Comparison of ENCODE assay signal across 9 cellular contexts in genomic region chr16:15671530-15672117, GRCh38. TPM values are rescaled to one million over a fixed set of nuclear protein-coding genes. Genes with fewer than 3 reads are reported as not detected.
DNase-seq lines count a peak whose midpoint lies in the region; TF ChIP-seq lines count a peak whose summit lies in the region.
"Had no signal": no experiment of that assay in that cellular context is flagged by ENCODE, and none has a peak within 500 bp of the region (broad histone marks: within the 10 kb centered on the region; RNA-seq: fewer than 3 reads in every experiment).

No MANE protein-coding gene starts in this region.

- no peaks in the 10 kb centered on the region for H3K27me3 ChIP-seq in suprapubic skin

- peaks cover 78% of the 10 kb centered on the region for H3K36me3 Mint-ChIP-seq in activated CD4-positive, alpha-beta T cell treated with anti-CD3 and anti-CD28 coated beads, Interleukin-2, amount 10 ng/mL, durations not matched to agents 7 days and 5 days (ENCODE audit: low read depth)
- peaks cover 77% of the 10 kb centered on the region for H3K36me3 Mint-ChIP-seq in activated CD4-positive, alpha-beta memory T cell treated with anti-CD3 and anti-CD28 coated beads, Interleukin-2, amount 10 ng/mL, durations not matched to agents 7 days and 5 days (ENCODE audit: low read depth)

- H3K9me3 ChIP-seq in suprapubic skin: no peaks in the 10 kb centered on the region

- CTCF ChIA-PET in activated CD4-positive, alpha-beta T cell treated with anti-CD3 and anti-CD28 coated beads, Interleukin-2, amount 10 ng/mL, durations not matched to agents 7 days and 5 days (lab: Charles Lee): interaction anchor here (1.0 to 1.9 kb wide), 4 partner anchors 10 to 28 kb away, joined by 3 to 5 read pairs (median 4); partner anchors contain the start of gene MARF1
- CTCF ChIA-PET in activated CD4-positive, alpha-beta memory T cell treated with anti-CD3 and anti-CD28 coated beads, Interleukin-2, amount 10 ng/mL, durations not matched to agents 7 days and 5 days (lab: Charles Lee): interaction anchor here (1.0 to 3.0 kb wide), 5 partner anchors 11 to 33 kb away, joined by 3 to 11 read pairs (median 7); partner anchors contain the start of gene MARF1

- H3K4me1 Mint-ChIP-seq in activated CD4-positive, alpha-beta T cell treated with anti-CD3 and anti-CD28 coated beads, Interleukin-2, amount 10 ng/mL, durations not matched to agents 7 days and 5 days: peaks cover 61% of the 10 kb centered on the region
- peaks cover 56% of the 10 kb centered on the region for H3K4me1 Mint-ChIP-seq in activated CD4-positive, alpha-beta memory T cell treated with anti-CD3 and anti-CD28 coated beads, Interleukin-2, amount 10 ng/mL, durations not matched to agents 7 days and 5 days

- H3K36me3 ChIP-seq in suprapubic skin: peaks cover 26% of the 10 kb centered on the region

- 80% methylated on average over 8 of the region's 8 CpGs for WGBS in suprapubic skin

- H3K27me3 Mint-ChIP-seq in activated CD4-positive, alpha-beta T cell treated with anti-CD3 and anti-CD28 coated beads, Interleukin-2, amount 10 ng/mL, durations not matched to agents 7 days and 5 days: no peaks in the 10 kb centered on the region
- H3K27me3 Mint-ChIP-seq in activated CD4-positive, alpha-beta memory T cell treated with anti-CD3 and anti-CD28 coated beads, Interleukin-2, amount 10 ng/mL, durations not matched to agents 7 days and 5 days: no peaks in the 10 kb centered on the region

- H3K4me3 ChIP-seq in suprapubic skin: no peak overlapping the region

- POLR2A ChIA-PET in activated CD4-positive, alpha-beta T cell treated with anti-CD3 and anti-CD28 coated beads, Interleukin-2, amount 10 ng/mL, durations not matched to agents 7 days and 5 days (lab: Charles Lee): no interaction called here
- POLR2A ChIA-PET in activated CD4-positive, alpha-beta memory T cell treated with anti-CD3 and anti-CD28 coated beads, Interleukin-2, amount 10 ng/mL, durations not matched to agents 7 days and 5 days (lab: Charles Lee): interaction anchor here (0.7 to 3.8 kb wide), 6 partner anchors 9 to 81 kb away, joined by 3 to 50 read pairs (median 13); partner anchors contain the start of genes MARF1 and NDE1

- TF ChIP-seq CTCF in suprapubic skin (IDR thresholded peaks at IDR 0.05): no peak

- no peak for TF ChIP-seq EP300 in suprapubic skin (IDR thresholded peaks at IDR 0.05)

- TF ChIP-seq POLR2A in suprapubic skin (IDR thresholded peaks at IDR 0.05): no peak

- peaks cover 59% of the 10 kb centered on the region for H3K4me1 ChIP-seq in suprapubic skin

- no peaks in the 10 kb centered on the region for H3K9me3 Mint-ChIP-seq in activated CD4-positive, alpha-beta T cell treated with anti-CD3 and anti-CD28 coated beads, Interleukin-2, amount 10 ng/mL, durations not matched to agents 7 days and 5 days
- H3K9me3 Mint-ChIP-seq in activated CD4-positive, alpha-beta memory T cell treated with anti-CD3 and anti-CD28 coated beads, Interleukin-2, amount 10 ng/mL, durations not matched to agents 7 days and 5 days: no peaks in the 10 kb centered on the region

- H3K4me3 Mint-ChIP-seq in activated CD4-positive, alpha-beta T cell treated with anti-CD3 and anti-CD28 coated beads, Interleukin-2, amount 10 ng/mL, durations not matched to agents 7 days and 5 days: peak overlapping the region; percentile 36
- no peak overlapping the region for H3K4me3 Mint-ChIP-seq in activated CD4-positive, alpha-beta memory T cell treated with anti-CD3 and anti-CD28 coated beads, Interleukin-2, amount 10 ng/mL, durations not matched to agents 7 days and 5 days

- no peak for DNase-seq in activated CD4-positive, alpha-beta T cell treated with anti-CD3 and anti-CD28 coated beads, Interleukin-2, amount 10 ng/mL, durations not matched to agents 7 days and 5 days
- DNase-seq in activated CD4-positive, alpha-beta T cell treated with anti-CD3 and anti-CD28 coated beads, Interleukin-2, amount 50 U/mL, for 1 hour: no peak
- no peak for DNase-seq in activated CD4-positive, alpha-beta memory T cell treated with anti-CD3 and anti-CD28 coated beads, Interleukin-2, amount 10 ng/mL, durations not matched to agents 7 days and 5 days
- DNase-seq in globus pallidus (ENCODE audit: low spot score) (peak; percentile 30), suprapubic skin (ENCODE audit: low spot score in 2 of 2) (no peak), foreskin melanocyte (no peak), RPMI8226 (no peak)
- DNase-seq in NK-92 treated with Interleukin-12 subunit alpha and Interleukin-12 subunit beta, amount 100 ng/mL, for 24 hours (lab: John Stamatoyannopoulos, UW): no peak
- DNase-seq: NCI-H226 had no signal

- H3K27ac ChIP-seq in suprapubic skin: peak overlapping the region; percentile 93

- peak overlapping the region; percentile 94 for H3K27ac Mint-ChIP-seq in activated CD4-positive, alpha-beta T cell treated with anti-CD3 and anti-CD28 coated beads, Interleukin-2, amount 10 ng/mL, durations not matched to agents 7 days and 5 days
- peak overlapping the region; percentile 99 for H3K27ac Mint-ChIP-seq in activated CD4-positive, alpha-beta memory T cell treated with anti-CD3 and anti-CD28 coated beads, Interleukin-2, amount 10 ng/mL, durations not matched to agents 7 days and 5 days

RNA-seq across cellular contexts. Expression of gene NDE1, which starts 21.6 kb away (rescaled TPM):
- total RNA-seq in activated CD4-positive, alpha-beta T cell treated with anti-CD3 and anti-CD28 coated beads, Interleukin-2, amount 10 ng/mL, durations not matched to agents 7 days and 5 days: 100 to 1,000 TPM; 144 to 147 TPM
- total RNA-seq in activated CD4-positive, alpha-beta memory T cell treated with anti-CD3 and anti-CD28 coated beads, Interleukin-2, amount 10 ng/mL, durations not matched to agents 7 days and 5 days: 100 to 1,000 TPM; 115 to 133 TPM
- 100 to 1,000 TPM in 3 of 4 donors, 10 to 100 TPM in 1; 85.2 to 145 (median 120) TPM for total RNA-seq in suprapubic skin

RNA-seq across cellular contexts. Expression of gene MARF1, which starts 28.7 kb away (rescaled TPM):
- 100 to 1,000 TPM in 1 of 2 experiments, 10 to 100 TPM in 1; 79.9 to 101 TPM for total RNA-seq in activated CD4-positive, alpha-beta T cell treated with anti-CD3 and anti-CD28 coated beads, Interleukin-2, amount 10 ng/mL, durations not matched to agents 7 days and 5 days
- total RNA-seq in activated CD4-positive, alpha-beta memory T cell treated with anti-CD3 and anti-CD28 coated beads, Interleukin-2, amount 10 ng/mL, durations not matched to agents 7 days and 5 days: 10 to 100 TPM; 85.4 to 85.5 TPM
- 100 to 1,000 TPM in 1 of 4 donors, 10 to 100 TPM in 3; 36.2 to 117 (median 44.2) TPM for total RNA-seq in suprapubic skin
